Comparison of ENCODE assay signal across 12 cellular contexts in the genomic region with DNA sequence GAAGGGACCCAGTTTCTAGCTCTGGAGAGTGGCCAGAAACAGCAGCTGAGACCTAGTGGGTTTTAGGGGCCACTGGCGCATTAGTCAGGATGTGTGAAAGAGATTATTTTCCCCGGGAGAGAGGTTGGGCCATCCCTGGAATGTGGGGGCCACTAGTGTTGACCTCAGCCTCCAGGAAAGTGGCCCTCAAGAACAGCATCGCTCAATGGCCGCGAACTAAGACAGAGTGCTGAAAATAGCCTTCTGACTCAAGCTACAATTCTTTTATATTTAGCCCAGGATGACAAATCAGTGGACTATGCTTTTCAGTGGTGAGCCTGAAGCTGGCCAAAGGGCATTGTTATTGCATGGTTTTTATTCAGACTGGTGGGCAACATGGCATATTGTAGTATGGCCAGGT. TPM values are rescaled to one million over a fixed set of nuclear protein-coding genes. Genes with fewer than 3 reads are reported as not detected.
DNase-seq lines count a peak whose midpoint lies in the region; ATAC-seq and TF ChIP-seq lines count a peak whose summit lies in the region.
"Had no signal": no experiment of that assay in that cellular context is flagged by ENCODE, and none has a peak within 500 bp of the region (broad histone marks: within the 10 kb centered on the region; RNA-seq: fewer than 3 reads in every experiment).

No MANE protein-coding gene starts in this region.

- H3K9me3 ChIP-seq in adipocyte (ENCODE audit: control insufficient read depth, low read length) (no peaks in the 10 kb centered on the region), left ventricle myocardium inferior (replicated peaks) (no peaks in the 10 kb centered on the region)

- no peak overlapping the region for H3K4me3 ChIP-seq in HFF-Myc (replicated peaks; ENCODE audit: low read depth, low read length)
- no peak overlapping the region for H3K4me3 ChIP-seq in adipocyte (ENCODE audit: low read length)
- H3K4me3 ChIP-seq in left ventricle myocardium inferior = no peak overlapping the region

- peaks cover 11% of the 10 kb centered on the region for H3K27me3 ChIP-seq in adipocyte (replicated peaks; ENCODE audit: control insufficient read depth, insufficient read depth, low read length)
- peaks cover 16% of the 10 kb centered on the region for H3K27me3 ChIP-seq in left ventricle myocardium inferior (ENCODE audit: low read depth)

- peak overlapping the region; percentile 28 for H3K27ac ChIP-seq in left ventricle myocardium inferior (replicated peaks)

- H3K9ac ChIP-seq in adipocyte (ENCODE audit: low read length) = peak overlapping the region; percentile 45

- H3K4me1 ChIP-seq in adipocyte (ENCODE audit: control insufficient read depth, insufficient read depth, low read length) (peaks cover 42% of the 10 kb centered on the region), left ventricle myocardium inferior (peaks cover 30% of the 10 kb centered on the region)

- H3K36me3 ChIP-seq in adipocyte (ENCODE audit: control insufficient read depth, insufficient read depth, low read length, severe bottlenecking) = no peaks in the 10 kb centered on the region
- no peaks in the 10 kb centered on the region for H3K36me3 ChIP-seq in left ventricle myocardium inferior

- peak; percentile 74 for DNase-seq in HFF-Myc (ENCODE audit: extremely low read depth, low read depth)
- peak; percentile 83 for DNase-seq in adipocyte (ENCODE audit: low read depth)
- no peak for DNase-seq in left ventricle myocardium inferior
- DNase-seq in stromal cell of bone marrow (ENCODE audit: low read depth) = peak; percentile 97
- DNase-seq: activated T-cell treated with anti-CD3 and anti-CD28 coated beads, Interleukin-2, amount 50 U/mL, for 1 hour; NCI-H2107; small intestine; T-cell had no signal

- TF ChIP-seq CTCF in HFF-Myc (IDR thresholded peaks at IDR 0.05; ENCODE audit: low read depth, low read length, missing control alignments) (no peak), left ventricle myocardium inferior (IDR thresholded peaks at IDR 0.05; ENCODE audit: borderline replicate concordance) (no peak)

- ATAC-seq in GM21786 (IDR thresholded peaks at IDR 0.05; ENCODE audit: unreplicated experiment) (no peak), GM21619 (IDR thresholded peaks at IDR 0.05; ENCODE audit: unreplicated experiment) (no peak), GM19397 (IDR thresholded peaks at IDR 0.05; ENCODE audit: unreplicated experiment) (no peak), GM18909 (IDR thresholded peaks at IDR 0.05; ENCODE audit: poor library complexity, unreplicated experiment) (no peak)
- ATAC-seq: T-cell had no signal

- intact Hi-C loops in left ventricle myocardium inferior (cut with micrococcal nuclease) = no loop called here

RNA-seq across cellular contexts. Expression of a gene that starts 23.3 kb away (rescaled TPM):
- total RNA-seq in left ventricle myocardium inferior = 0.16 TPM
- total RNA-seq: T-cell had no signal
